17 cellular contexts compared by ENCODE assay signal in genomic region chr5:74412064-74412463, GRCh38.
DNase-seq lines count a peak whose midpoint lies in the region; ATAC-seq and TF ChIP-seq lines count a peak whose summit lies in the region.
"Had no signal": no experiment of that assay in that cellular context is flagged by ENCODE, and none has a peak within 500 bp of the region (broad histone marks: within the 10 kb centered on the region; RNA-seq: fewer than 3 reads in every experiment).

No MANE protein-coding gene starts in this region.

- no peak overlapping the region for H3K4ac ChIP-seq in H9 (ENCODE audit: low read depth, low read length)

- H3K27ac Mint-ChIP-seq in H9 = no peak overlapping the region
- no peak overlapping the region for H3K27ac Mint-ChIP-seq in activated naive CD8-positive, alpha-beta T cell treated with anti-CD3 and anti-CD28 coated beads for 36 hours
- H3K27ac Mint-ChIP-seq: activated CD8-positive, alpha-beta memory T cell treated with anti-CD3 and anti-CD28 coated beads, Interleukin-2, amount 10 ng/mL, durations not matched to agents 7 days and 5 days; activated naive CD8-positive, alpha-beta T cell had no signal

- no peaks in the 10 kb centered on the region for H3K23me2 ChIP-seq in H9 (ENCODE audit: insufficient read length, low read depth, low read length, poor library complexity, severe bottlenecking)

- H2BK15ac ChIP-seq in H9 (ENCODE audit: low read depth, low read length) = no peak overlapping the region

- in situ Hi-C loops in ACHN (cut with HindIII; ENCODE audit: low pct_ligation_motif_present, low pct_unique_long_range_greater_than_20kb, low sequenced_read_pairs) = no loop called here

- H4K91ac ChIP-seq in H9 (ENCODE audit: insufficient read length, low read depth, low read length) = no peak overlapping the region

- no peaks in the 10 kb centered on the region for H3K36me3 ChIP-seq in BE2C
- H3K36me3 ChIP-seq in WERI-Rb-1 = no peaks in the 10 kb centered on the region
- H3K36me3 ChIP-seq: MG63, vagina had no signal

- no peak overlapping the region for H3K14ac ChIP-seq in H9 (ENCODE audit: insufficient read depth, low read length)

- no peak overlapping the region for H2AFZ ChIP-seq in H9 (ENCODE audit: low read length)

- no peaks in the 10 kb centered on the region for H4K20me1 ChIP-seq in H9 (ENCODE audit: control insufficient read depth, insufficient read depth, insufficient read length)

- H3K79me2 ChIP-seq in H9 (ENCODE audit: insufficient read depth, low read length) = no peaks in the 10 kb centered on the region

- H4K8ac ChIP-seq in H9 (replicated peaks; ENCODE audit: insufficient read length, low read depth, low read length) = no peak overlapping the region

- H3K56ac ChIP-seq in H9 (ENCODE audit: insufficient read length, low read depth, low read length) = no peak overlapping the region

- H3K27ac ChIP-seq in H9 (ENCODE audit: insufficient read length, low read depth, low read length) (no peak overlapping the region), WERI-Rb-1 (peak overlapping the region; percentile 81)
- H3K27ac ChIP-seq: vagina had no signal

- no peak overlapping the region for H2BK120ac ChIP-seq in H9 (ENCODE audit: low read depth, low read length, poor library complexity, severe bottlenecking)

- DNase-seq in BE2C = peak; percentile 74
- DNase-seq in H9 = peak; percentile 42
- peak; percentile 91 for DNase-seq in WERI-Rb-1
- DNase-seq in iPS-NIHi7 (ENCODE audit: extremely low spot score) = peak; percentile 50
- DNase-seq in activated naive CD8-positive, alpha-beta T cell treated with anti-CD3 and anti-CD28 coated beads for 36 hours = no peak
- DNase-seq in T-helper 2 cell = no peak
- DNase-seq in ACHN = no peak
- DNase-seq: activated CD4-positive, alpha-beta T cell treated with anti-CD3 and anti-CD28 coated beads for 4 hours; activated CD8-positive, alpha-beta memory T cell treated with anti-CD3 and anti-CD28 coated beads, Interleukin-2, amount 10 ng/mL, durations not matched to agents 7 days and 5 days; cortex of kidney; MG63 had no signal

- H2BK12ac ChIP-seq in H9 (ENCODE audit: insufficient read length, low read depth, low read length) = no peak overlapping the region

- H3T11ph ChIP-seq in H9 (ENCODE audit: low read length) = no peak overlapping the region

- peaks cover 7 to 13% of the 10 kb centered on the region in 2 experiments for H3K4me1 Mint-ChIP-seq in H9
- H3K4me1 Mint-ChIP-seq in activated naive CD8-positive, alpha-beta T cell treated with anti-CD3 and anti-CD28 coated beads for 36 hours = no peaks in the 10 kb centered on the region
- H3K4me1 Mint-ChIP-seq: activated CD8-positive, alpha-beta memory T cell treated with anti-CD3 and anti-CD28 coated beads, Interleukin-2, amount 10 ng/mL, durations not matched to agents 7 days and 5 days had no signal

- H3K27me3 ChIP-seq in BE2C (no peaks in the 10 kb centered on the region), H9 (ENCODE audit: insufficient read depth, low read length) (no peaks in the 10 kb centered on the region), WERI-Rb-1 (ENCODE audit: insufficient read depth, low read depth, severe bottlenecking) (no peaks in the 10 kb centered on the region)
- H3K27me3 ChIP-seq: MG63, vagina had no signal

- H2AK5ac ChIP-seq in H9 (ENCODE audit: insufficient read length, low read length) = no peak overlapping the region

- H3K9me3 Mint-ChIP-seq in H9 = no peaks in the 10 kb centered on the region
- no peaks in the 10 kb centered on the region for H3K9me3 Mint-ChIP-seq in activated naive CD8-positive, alpha-beta T cell treated with anti-CD3 and anti-CD28 coated beads for 36 hours

- H3K4me3 Mint-ChIP-seq in H9 = no peak overlapping the region
- H3K4me3 Mint-ChIP-seq in activated naive CD8-positive, alpha-beta T cell treated with anti-CD3 and anti-CD28 coated beads for 36 hours = no peak overlapping the region
- H3K4me3 Mint-ChIP-seq: activated CD8-positive, alpha-beta memory T cell treated with anti-CD3 and anti-CD28 coated beads, Interleukin-2, amount 10 ng/mL, durations not matched to agents 7 days and 5 days; activated naive CD8-positive, alpha-beta T cell; CD14-positive monocyte had no signal

- no peak overlapping the region for H3K4me2 ChIP-seq in H9 (ENCODE audit: insufficient read depth, insufficient read length, low read length)

- H4K5ac ChIP-seq in H9 (ENCODE audit: insufficient read length, low read depth, low read length) = no peak overlapping the region

- H3K27me3 Mint-ChIP-seq in H9 (ENCODE audit: low read depth) = peaks cover 5% of the 10 kb centered on the region; the same call in 1 of the 2 replicates
- peaks cover 22% of the 10 kb centered on the region for H3K27me3 Mint-ChIP-seq in activated naive CD8-positive, alpha-beta T cell treated with anti-CD3 and anti-CD28 coated beads for 36 hours

- H3K23ac ChIP-seq in H9 (ENCODE audit: insufficient read length, low read depth, low read length) = no peak overlapping the region

- H3K9me3 ChIP-seq in BE2C (no peaks in the 10 kb centered on the region), H9 (ENCODE audit: control insufficient read depth, low read depth, low read length) (no peaks in the 10 kb centered on the region), WERI-Rb-1 (ENCODE audit: severe bottlenecking) (no peaks in the 10 kb centered on the region)
- H3K9me3 ChIP-seq: MG63, vagina had no signal

- TF ChIP-seq CTCF in BE2C (IDR thresholded peaks at IDR 0.05; ENCODE audit: low read depth, low read length) (no peak), H9 (conservative IDR thresholded peaks at IDR 0.05) (no peak), WERI-Rb-1 (IDR thresholded peaks at IDR 0.05; ENCODE audit: low read depth, low read length) (no peak)

- no peak overlapping the region for H3K9ac ChIP-seq in H9 (ENCODE audit: extremely low read depth, insufficient read length, low read length)

- no peak overlapping the region for H2BK5ac ChIP-seq in H9 (ENCODE audit: insufficient read length, low read length)

- H3K4me1 ChIP-seq in BE2C = peaks cover 42% of the 10 kb centered on the region
- H3K4me1 ChIP-seq in H9 (ENCODE audit: insufficient read depth, low read length) = no peaks in the 10 kb centered on the region
- H3K4me1 ChIP-seq: vagina had no signal

- H3K36me3 Mint-ChIP-seq in H9 (ENCODE audit: insufficient read depth in 1 of 3, low read depth in 3 of 3) = no peaks in the 10 kb centered on the region
- no peaks in the 10 kb centered on the region for H3K36me3 Mint-ChIP-seq in activated naive CD8-positive, alpha-beta T cell treated with anti-CD3 and anti-CD28 coated beads for 36 hours
- H3K36me3 Mint-ChIP-seq: activated CD8-positive, alpha-beta memory T cell treated with anti-CD3 and anti-CD28 coated beads, Interleukin-2, amount 10 ng/mL, durations not matched to agents 7 days and 5 days; activated naive CD8-positive, alpha-beta T cell; CD14-positive monocyte had no signal

- ATAC-seq in HG02623 (IDR thresholded peaks at IDR 0.05; ENCODE audit: unreplicated experiment) = no peak
- ATAC-seq: activated CD8-positive, alpha-beta memory T cell treated with anti-CD3 and anti-CD28 coated beads, Interleukin-2, amount 10 ng/mL, durations not matched to agents 7 days and 5 days; sciatic nerve had no signal

- no peak overlapping the region for H3K4me3 ChIP-seq in BE2C (ENCODE audit: low read depth, low read length)
- H3K4me3 ChIP-seq in WERI-Rb-1 (ENCODE audit: low read depth, low read length) = no peak overlapping the region
- H3K4me3 ChIP-seq: lung, MG63, vagina had no signal

- H3K79me1 ChIP-seq in H9 (ENCODE audit: insufficient read depth, low read depth, low read length, poor library complexity, severe bottlenecking) = no peaks in the 10 kb centered on the region

- no peak overlapping the region for H3K18ac ChIP-seq in H9 (ENCODE audit: insufficient read length, low read depth, low read length)

- no CpG with 5 or more reads among the region's 1 CpG for WGBS in H9 (ENCODE audit: extremely low coverage, insufficient read length, low lambda C conversion rate)

- no peak overlapping the region for H2BK20ac ChIP-seq in H9 (ENCODE audit: low read depth, low read length, poor library complexity, severe bottlenecking)

Comparison
In these comparisons a context has a peak if more than half of its experiments do, and no peak if none do; other contexts are left out.
1. DNase-seq: peak in BE2C (single experiment), H9 (single experiment), WERI-Rb-1 (single experiment) and iPS-NIHi7 (single experiment); none in activated naive CD8-positive, alpha-beta T cell treated with anti-CD3 and anti-CD28 coated beads for 36 hours (single experiment), T-helper 2 cell (0 of 5) and ACHN (single experiment).